Comparison of ENCODE assay signal across 24 cellular contexts in the genomic region with DNA sequence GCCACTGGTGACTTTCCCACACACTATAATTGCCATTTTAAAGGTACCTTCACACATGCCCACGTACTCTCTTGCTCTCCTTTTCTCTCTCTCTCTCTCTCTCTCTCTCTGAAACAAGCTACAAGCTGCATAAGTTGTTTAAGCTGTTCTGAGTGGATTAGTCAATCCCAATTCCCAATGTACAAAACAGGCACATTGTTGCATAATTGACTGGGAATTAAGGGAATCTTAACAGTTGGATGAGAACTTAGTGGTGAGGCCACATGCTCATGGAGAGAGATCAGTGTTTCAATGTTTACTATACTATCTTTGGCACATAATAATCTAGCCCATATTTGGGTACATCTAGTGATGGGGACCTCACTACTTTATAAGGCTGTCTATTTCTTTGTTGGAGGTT.
"Had no signal": no experiment of that assay in that cellular context is flagged by ENCODE, and none has a peak within 500 bp of the region (broad histone marks: within the 10 kb centered on the region; RNA-seq: fewer than 3 reads in every experiment).

No MANE protein-coding gene starts in this region.

- H3K27me3 ChIP-seq: gastroesophageal sphincter, hepatocyte, neutrophil, suprapubic skin had no signal

- H3K36me3 ChIP-seq: neutrophil had no signal

- H3K9me3 ChIP-seq: gastroesophageal sphincter, left ventricle myocardium inferior, neutrophil, suprapubic skin, tibial nerve had no signal

- H3K4me1 ChIP-seq: suprapubic skin, tibial nerve had no signal

- DNase-seq: activated CD4-positive, alpha-beta memory T cell treated with anti-CD3 and anti-CD28 coated beads for 36 hours; activated CD4-positive, alpha-beta T cell treated with anti-CD3 and anti-CD28 coated beads, Interleukin-2, amount 10 ng/mL, durations not matched to agents 24 days and 14 days; activated CD4-positive, CD25-positive, alpha-beta regulatory T cell treated with anti-CD3 and anti-CD28 coated beads, Interleukin-2, amount 50 U/mL, for 72 hours; activated CD8-positive, alpha-beta memory T cell treated with anti-CD3 and anti-CD28 coated beads, Interleukin-2, amount 50 U/mL, for 4 hours; activated effector memory CD4-positive, alpha-beta T cell treated with anti-CD3 and anti-CD28 coated beads, Interleukin-2, amount 50 U/mL, for 16 hours; activated naive CD4-positive, alpha-beta T cell treated with anti-CD3 and anti-CD28 coated beads, Interleukin-2, amount 10 ng/mL, durations not matched to agents 7 days and 5 days; activated naive CD8-positive, alpha-beta T cell treated with anti-CD3 and anti-CD28 coated beads, Interleukin-2, amount 10 ng/mL, durations not matched to agents 7 days and 5 days; activated T-cell treated with anti-CD3 and anti-CD28 coated beads, Interleukin-2, amount 50 U/mL, for 1 hour; amniotic stem cell; endodermal cell; islet precursor cell; left ventricle myocardium inferior; naive B cell; nephron progenitor cell; stimulated activated CD4-positive, alpha-beta T cell treated with anti-CD3 and anti-CD28 coated beads, Interleukin-15, amount 100 ng/mL, for 24 hours; stimulated activated naive CD4-positive, alpha-beta T cell; T-helper 17 cell; T1000 had no signal

- H2AFZ ChIP-seq: hepatocyte had no signal

- ATAC-seq: esophagus mucosa, gastroesophageal sphincter, T-helper 17 cell had no signal

- H3K27ac ChIP-seq: gastroesophageal sphincter, hepatocyte, left ventricle myocardium inferior, neutrophil, suprapubic skin, tibial nerve had no signal

- H3K4me2 ChIP-seq: hepatocyte had no signal

- H3K79me2 ChIP-seq: hepatocyte had no signal

- H3K4me3 ChIP-seq: gastroesophageal sphincter, hepatocyte, left ventricle myocardium inferior, suprapubic skin, tibial nerve had no signal
